Comparison of ENCODE assay signal across 1 cellular context in the genomic region with DNA sequence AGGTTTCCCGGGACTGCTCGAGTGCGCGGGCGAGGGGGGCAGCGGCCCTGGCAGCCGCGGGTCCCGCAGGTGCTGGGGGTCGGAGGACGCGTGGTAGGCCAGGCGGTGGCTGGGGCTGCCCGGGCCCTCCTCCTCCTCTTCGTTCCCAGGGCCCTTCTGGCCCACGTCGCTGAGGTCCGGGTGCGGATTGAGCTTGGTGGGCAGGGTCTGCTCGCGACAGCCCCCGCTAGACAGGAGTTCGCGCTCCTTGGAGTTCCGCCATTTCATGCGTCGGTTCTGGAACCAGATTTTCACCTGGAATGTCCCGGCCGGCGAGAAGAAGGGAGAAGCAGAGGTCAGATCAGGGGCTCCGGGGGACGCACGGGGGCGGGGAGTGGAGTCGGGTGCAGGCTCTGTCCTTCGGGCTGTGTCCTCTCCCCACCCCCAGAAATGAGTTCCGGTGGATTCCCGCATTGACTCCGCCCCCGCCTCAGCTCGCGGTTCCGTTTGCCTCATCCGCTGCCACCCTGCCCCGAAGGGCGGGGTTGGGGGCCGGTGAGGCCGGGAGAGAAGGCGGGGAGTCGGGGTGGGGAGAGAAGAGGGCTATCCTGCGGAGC.
TF ChIP-seq lines count a peak whose summit lies in the region.

No MANE protein-coding gene starts in this region.

TF ChIP-seq in GM12878, 131 proteins besides CTCF, POLR2A, EP300 and RAD21:
- TF ChIP-seq STAT1 (conservative IDR thresholded peaks at IDR 0.05) (no peak), FOS (IDR thresholded peaks at IDR 0.05; ENCODE audit: borderline replicate concordance, extremely low read depth, insufficient read length) (no peak), POLR2AphosphoS2 (IDR thresholded peaks at IDR 0.05; ENCODE audit: low read depth, low read length) (no peak), MYC (IDR thresholded peaks at IDR 0.05; ENCODE audit: insufficient read depth, insufficient read length, insufficient replicate concordance, low read length, severe bottlenecking) (no peak), E4F1 (IDR thresholded peaks at IDR 0.05; ENCODE audit: borderline replicate concordance, partially characterized antibody) (no peak), SUPT20H (IDR thresholded peaks at IDR 0.05; ENCODE audit: borderline replicate concordance, control insufficient read depth, low read depth, low read length) (no peak), NRF1 (conservative IDR thresholded peaks at IDR 0.05; ENCODE audit: low read depth, low read length) (no peak), CBX3 (IDR thresholded peaks at IDR 0.05; ENCODE audit: borderline replicate concordance, low read depth) (no peak), TCF3 (IDR thresholded peaks at IDR 0.05; ENCODE audit: borderline replicate concordance, insufficient read depth, low read depth, low read length) (no peak), HDGF (IDR thresholded peaks at IDR 0.05) (no peak), NFIC (IDR thresholded peaks at IDR 0.05; ENCODE audit: low read depth, low read length) (no peak), PKNOX1 (IDR thresholded peaks at IDR 0.05) (no peak), KDM1A (IDR thresholded peaks at IDR 0.05; ENCODE audit: borderline replicate concordance) (no peak), SKIL (IDR thresholded peaks at IDR 0.05; ENCODE audit: low read depth, poor library complexity, severe bottlenecking) (no peak), SMC3 (IDR thresholded peaks at IDR 0.05; ENCODE audit: borderline replicate concordance, low read length) (no peak), HDAC6 (IDR thresholded peaks at IDR 0.05; ENCODE audit: unreplicated experiment) (no peak)
